ENCODE assay signal across 8 cellular contexts in genomic region chr17:27296427-27296979, GRCh38. TPM values are rescaled to one million over a fixed set of nuclear protein-coding genes. Genes with fewer than 3 reads are reported as not detected.
DNase-seq lines count a peak whose midpoint lies in the region; ATAC-seq and TF ChIP-seq lines count a peak whose summit lies in the region.

No MANE protein-coding gene starts in this region.

- no peak for TF ChIP-seq POLR2A in esophagus muscularis mucosa (IDR thresholded peaks at IDR 0.05; ENCODE audit: low read depth)

- WGBS in esophagus muscularis mucosa: 5% methylated on average over 2 of the region's 2 CpGs

- no peaks in the 10 kb centered on the region for H3K27me3 ChIP-seq in esophagus muscularis mucosa
- no peaks in the 10 kb centered on the region for H3K27me3 ChIP-seq in rectal smooth muscle tissue (ENCODE audit: control insufficient read depth, insufficient read depth, low read length)

- peaks cover 50 to 65% (median 59%) of the 10 kb centered on the region in 4 donors for H3K4me1 ChIP-seq in esophagus muscularis mucosa
- peaks cover 17% of the 10 kb centered on the region for H3K4me1 ChIP-seq in rectal smooth muscle tissue (ENCODE audit: control insufficient read depth, insufficient read depth, low read length)

- no peak for TF ChIP-seq CTCF in esophagus muscularis mucosa (IDR thresholded peaks at IDR 0.05)

- H3K9me3 ChIP-seq in esophagus muscularis mucosa: no peaks in the 10 kb centered on the region

- H3K4me3 ChIP-seq in esophagus muscularis mucosa (peak overlapping the region; percentile 85 to 98 (median 90)), rectal smooth muscle tissue (ENCODE audit: low read length) (peak overlapping the region; percentile 95)

- intact Hi-C loops in esophagus muscularis mucosa (cut with DNase I): no loop called here

- H3K27ac ChIP-seq in esophagus muscularis mucosa (replicated peaks in 1 of 4): peak overlapping the region; percentile 99 to 100 (median 100)
- H3K27ac ChIP-seq in rectal smooth muscle tissue (ENCODE audit: low read depth, low read length): peak overlapping the region; percentile 65

- no peak for TF ChIP-seq EP300 in esophagus muscularis mucosa (IDR thresholded peaks at IDR 0.05)

- peak; percentile 78 for DNase-seq in GM03348 (ENCODE audit: low spot score)
- DNase-seq in SIG-M5 (lab: John Stamatoyannopoulos, UW): peak; percentile 21
- no peak for DNase-seq in esophagus muscularis mucosa (ENCODE audit: extremely low spot score)
- DNase-seq in H4 (ENCODE audit: low spot score): no peak
- no peak for DNase-seq in NCI-H2227 (lab: John Stamatoyannopoulos, UW; ENCODE audit: unreplicated experiment)

- H3K36me3 ChIP-seq in esophagus muscularis mucosa (peaks cover 0 to 5% (median 0%) of the 10 kb centered on the region in 4 donors), rectal smooth muscle tissue (ENCODE audit: control insufficient read depth, insufficient read depth, low read length) (no peaks in the 10 kb centered on the region)

- no peak overlapping the region for H3K9ac ChIP-seq in rectal smooth muscle tissue (ENCODE audit: low read length)

- no peak for ATAC-seq in GM21723 (IDR thresholded peaks at IDR 0.05; ENCODE audit: unreplicated experiment)
- ATAC-seq in HG02571 (IDR thresholded peaks at IDR 0.05; ENCODE audit: unreplicated experiment): no peak

RNA-seq across cellular contexts. Expression of gene WSB1, which starts 2.6 kb away (rescaled TPM):
- total RNA-seq in esophagus muscularis mucosa: 100 to 1,000 TPM in 3 of 4 donors, 10 to 100 TPM in 1; 84.1 to 125 (median 118) TPM
- 31.3 and 47.7 TPM in 2 replicates for total RNA-seq in H4 (2014; rRNA removed; shearing (Covaris generic))

Comparison
In these comparisons a context has a peak if more than half of its experiments do, and no peak if none do; other contexts are left out.
1. DNase-seq: peak in GM03348 (single experiment) and SIG-M5 (single experiment); none in esophagus muscularis mucosa (single experiment), H4 (single experiment) and NCI-H2227 (single experiment).